Comparison of ENCODE assay signal across 14 cellular contexts in the genomic region with DNA sequence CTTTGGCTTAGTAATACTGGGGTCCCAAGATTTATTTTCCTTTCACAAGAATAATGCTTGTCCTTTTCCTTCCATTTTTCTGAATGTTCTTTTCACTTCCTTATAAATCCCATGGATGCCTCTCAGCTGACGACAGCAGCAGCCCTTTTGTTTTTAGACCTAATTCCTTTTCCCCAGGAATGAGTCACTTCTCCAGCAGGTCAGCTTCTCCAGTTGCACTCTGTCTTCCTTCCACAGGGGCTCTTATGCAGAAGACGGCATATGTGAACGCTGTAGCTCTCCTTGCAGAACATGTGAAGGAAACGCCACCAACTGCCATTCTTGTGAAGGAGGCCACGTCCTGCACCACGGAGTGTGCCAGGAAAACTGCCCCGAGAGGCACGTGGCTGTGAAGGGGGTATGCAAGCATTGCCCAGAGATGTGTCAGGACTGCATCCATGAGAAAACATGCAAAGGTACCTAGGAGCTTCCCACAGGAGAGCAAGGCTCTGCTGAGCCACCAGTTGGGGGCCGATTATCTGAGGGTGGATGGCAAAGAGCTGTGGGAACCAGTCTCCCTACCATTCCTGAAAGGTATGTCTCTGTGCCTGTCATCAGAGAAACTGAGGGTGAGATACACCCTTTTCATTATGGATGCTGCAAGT.
DNase-seq lines count a peak whose midpoint lies in the region; ATAC-seq and TF ChIP-seq lines count a peak whose summit lies in the region.
"Had no signal": no experiment of that assay in that cellular context is flagged by ENCODE, and none has a peak within 500 bp of the region (broad histone marks: within the 10 kb centered on the region; RNA-seq: fewer than 3 reads in every experiment).

No MANE protein-coding gene starts in this region.

- peaks cover 12% of the 10 kb centered on the region for H3K4me1 Mint-ChIP-seq in osteocyte (ENCODE audit: unreplicated experiment)
- H3K4me1 Mint-ChIP-seq: CD4-positive, CD25-positive, alpha-beta regulatory T cell had no signal

- no peak overlapping the region for H3K4me3 ChIP-seq in fibroblast of mammary gland (ENCODE audit: control insufficient read depth, low read depth, low read length)
- no peak overlapping the region for H3K4me3 ChIP-seq in MM.1S (ENCODE audit: low read length)

- no peaks in the 10 kb centered on the region for H3K36me3 Mint-ChIP-seq in osteocyte (ENCODE audit: unreplicated experiment)
- H3K36me3 Mint-ChIP-seq: CD4-positive, CD25-positive, alpha-beta regulatory T cell had no signal

- H3K9me2 ChIP-seq in MM.1S (replicated peaks; ENCODE audit: insufficient read depth, low read length) = no peaks in the 10 kb centered on the region

- no peaks in the 10 kb centered on the region for H3K4me1 ChIP-seq in MM.1S (ENCODE audit: low read length)

- no peaks in the 10 kb centered on the region for H3K27me3 Mint-ChIP-seq in osteocyte (ENCODE audit: unreplicated experiment)
- H3K27me3 Mint-ChIP-seq: CD4-positive, CD25-positive, alpha-beta regulatory T cell had no signal

- no peak overlapping the region for H3K9ac ChIP-seq in MM.1S (ENCODE audit: low read length)

- DNase-seq in EH (ENCODE audit: low read depth) (peak; percentile 76), RWPE1 (ENCODE audit: low spot score) (peak; percentile 74), fibroblast of mammary gland (ENCODE audit: low read depth) (peak; percentile 73), osteocyte (ENCODE audit: extremely low spot score, unreplicated experiment) (no peak), sciatic nerve (ENCODE audit: low spot score) (no peak), MM.1S (no peak)
- DNase-seq in activated CD4-positive, alpha-beta T cell treated with anti-CD3 and anti-CD28 coated beads, Interleukin-2, amount 50 U/mL, for 48 hours = no peak
- DNase-seq: activated CD8-positive, alpha-beta memory T cell treated with anti-CD3 and anti-CD28 coated beads, Interleukin-2, amount 50 U/mL, for 48 hours; CD4-positive, CD25-positive, alpha-beta regulatory T cell; left cardiac atrium; NCI-H1930; stimulated activated CD8-positive, alpha-beta memory T cell treated with anti-CD3 and anti-CD28 coated beads, Interleukin-4, amount 100 ng/mL, for 48 hours; T-helper 9 cell had no signal

- H3K79me2 ChIP-seq in MM.1S (ENCODE audit: low read length) = no peaks in the 10 kb centered on the region

- no peak for TF ChIP-seq CTCF in RWPE1 (conservative IDR thresholded peaks at IDR 0.05; ENCODE audit: low read depth)
- no peak for TF ChIP-seq CTCF in fibroblast of mammary gland (conservative IDR thresholded peaks at IDR 0.05; ENCODE audit: control insufficient read depth, insufficient read depth, low read depth, low read length)
- no peak for TF ChIP-seq CTCF in osteocyte (IDR thresholded peaks at IDR 0.05)
- no peak for TF ChIP-seq CTCF in MM.1S (IDR thresholded peaks at IDR 0.05; ENCODE audit: low read length)

- no peak overlapping the region for H3K4me2 ChIP-seq in MM.1S (ENCODE audit: low read depth, low read length)

- POLR2A ChIA-PET in RWPE1 (lab: Yijun Ruan, JAX; ENCODE audit: low non-redundant PET) = no interaction called here

- H3K9me3 ChIP-seq in MM.1S (replicated peaks; ENCODE audit: insufficient read depth, low read length) = no peaks in the 10 kb centered on the region

- H3K9me3 Mint-ChIP-seq in osteocyte (ENCODE audit: unreplicated experiment) = no peaks in the 10 kb centered on the region
- H3K9me3 Mint-ChIP-seq: CD4-positive, CD25-positive, alpha-beta regulatory T cell had no signal

- no peak overlapping the region for H3K4me3 Mint-ChIP-seq in osteocyte (ENCODE audit: unreplicated experiment)
- H3K4me3 Mint-ChIP-seq: CD4-positive, CD25-positive, alpha-beta regulatory T cell had no signal

- no peaks in the 10 kb centered on the region for H3K27me3 ChIP-seq in MM.1S (replicated peaks; ENCODE audit: insufficient read depth, low read length)

- peak overlapping the region; percentile 59 for H3K27ac Mint-ChIP-seq in osteocyte (ENCODE audit: unreplicated experiment)

- H3F3A ChIP-seq in MM.1S (ENCODE audit: insufficient read depth, low read length) = no peaks in the 10 kb centered on the region

- intact Hi-C loops in sciatic nerve (cut with DNase I) = no loop called here

- H3K27ac ChIP-seq in RWPE1 = no peak overlapping the region
- H3K27ac ChIP-seq in MM.1S (ENCODE audit: low read length) = no peak overlapping the region

- no peaks in the 10 kb centered on the region for H3K36me3 ChIP-seq in MM.1S (replicated peaks; ENCODE audit: insufficient read depth, low read length)

- CTCF ChIA-PET in RWPE1 (lab: Yijun Ruan, JAX) = interaction anchor here (0.6 to 0.7 kb wide), 2 partner anchors 138 to 776 kb away, joined by 3 read pairs; a partner anchor contains a TSS

- no peaks in the 10 kb centered on the region for H4K20me1 ChIP-seq in MM.1S (ENCODE audit: insufficient read depth, low read length)

- no peak overlapping the region for H2AFZ ChIP-seq in MM.1S (ENCODE audit: low read length)

- ATAC-seq in sciatic nerve (no peak), HG03159 (IDR thresholded peaks at IDR 0.05; ENCODE audit: unreplicated experiment) (no peak)
- ATAC-seq: left cardiac atrium had no signal

Comparison
In these comparisons a context has a peak if more than half of its experiments do, and no peak if none do; other contexts are left out.
1. DNase-seq: peak in EH (single experiment), RWPE1 (single experiment) and fibroblast of mammary gland (single experiment); none in osteocyte (single experiment), sciatic nerve (single experiment), activated CD4-positive, alpha-beta T cell treated with anti-CD3 and anti-CD28 coated beads, Interleukin-2, amount 50 U/mL, for 48 hours (0 of 2) and MM.1S (single experiment).